In genomic region chr5:72133212-72133990, GRCh38 we compare ENCODE assay signal across 15 cellular contexts. TPM values are rescaled to one million over a fixed set of nuclear protein-coding genes. Genes with fewer than 3 reads are reported as not detected.
DNase-seq lines count a peak whose midpoint lies in the region; ATAC-seq and TF ChIP-seq lines count a peak whose summit lies in the region.
"Had no signal": no experiment of that assay in that cellular context is flagged by ENCODE, and none has a peak within 500 bp of the region (broad histone marks: within the 10 kb centered on the region; RNA-seq: fewer than 3 reads in every experiment).

No MANE protein-coding gene starts in this region.

- H3K9ac ChIP-seq in HCT116 (ENCODE audit: low read length): no peak overlapping the region

- no peak overlapping the region for H3K27ac ChIP-seq in HCT116 (ENCODE audit: low read depth, low read length)
- 0 out of 2 replicates have a peak overlapping the region, but pooled peaks have one; percentile 17 for H3K27ac ChIP-seq in WERI-Rb-1
- H3K27ac ChIP-seq: HL-60, left lung had no signal

- CTCF ChIA-PET in HCT116 (lab: Charles Lee): no interaction called here

- no peaks in the 10 kb centered on the region for H3K36me3 ChIP-seq in HCT116 (ENCODE audit: control insufficient read depth in 1 of 2, insufficient read depth in 2 of 2, low read length in 2 of 2)
- peaks cover 68% of the 10 kb centered on the region for H3K36me3 ChIP-seq in WERI-Rb-1
- H3K36me3 ChIP-seq: left lung had no signal

- no peak overlapping the region for H3K4me3 ChIP-seq in HCT116 (replicated peaks in 1 of 2; ENCODE audit: low read depth in 1 of 2, low read length in 2 of 2)
- H3K4me3 ChIP-seq in WERI-Rb-1 (ENCODE audit: low read depth, low read length): no peak overlapping the region
- no peak overlapping the region for H3K4me3 ChIP-seq in fibroblast of the aortic adventitia (ENCODE audit: low read depth, low read length)
- H3K4me3 ChIP-seq: left lung had no signal

- H2AFZ ChIP-seq in HCT116 (ENCODE audit: low read depth, low read length, poor library complexity, severe bottlenecking): no peak overlapping the region

- no peak overlapping the region for H3K4me2 ChIP-seq in HCT116 (ENCODE audit: low read length)

- TF ChIP-seq CTCF in HCT116 (IDR thresholded peaks at IDR 0.05 in 2 of 3, conservative IDR thresholded peaks at IDR 0.05 in 1 of 3; ENCODE audit: borderline replicate concordance in 1 of 3, insufficient read depth in 1 of 3, low read depth in 2 of 3, low read length in 2 of 3) (no peak), WERI-Rb-1 (IDR thresholded peaks at IDR 0.05; ENCODE audit: low read depth, low read length) (no peak), fibroblast of the aortic adventitia (IDR thresholded peaks at IDR 0.05; ENCODE audit: insufficient read depth, low read length) (no peak), type B pancreatic cell (conservative IDR thresholded peaks at IDR 0.05) (no peak)

- no peaks in the 10 kb centered on the region for H3K4me1 ChIP-seq in HCT116 (ENCODE audit: control insufficient read depth in 1 of 2, insufficient read depth in 2 of 2, low read length in 2 of 2)
- H3K4me1 ChIP-seq: left lung had no signal

- H3K4me1 Mint-ChIP-seq in type B pancreatic cell (ENCODE audit: unreplicated experiment): peaks cover 32% of the 10 kb centered on the region
- H3K4me1 Mint-ChIP-seq: naive B cell had no signal

- H3K79me2 ChIP-seq in HCT116 (ENCODE audit: insufficient read depth, low read length): no peaks in the 10 kb centered on the region

- BruUV-seq in HCT116 (replicated peaks; lab: Mats Ljungman, UMichigan): no TSS peak

- no peaks in the 10 kb centered on the region for H3K9me2 ChIP-seq in HCT116 (ENCODE audit: insufficient read depth)

- H3K27me3 Mint-ChIP-seq in type B pancreatic cell: no peaks in the 10 kb centered on the region

- RAD21 ChIA-PET in HCT116 (lab: Charles Lee; ENCODE audit: low non-redundant PET in 1 of 2, low total read pairs in 2 of 2, uncharacterized antibody in 2 of 2, unreplicated experiment in 2 of 2): no interaction called here

- DNase-seq in HCT116 (ENCODE audit: low read depth, low spot score) (no peak), WERI-Rb-1 (no peak), fibroblast of the aortic adventitia (ENCODE audit: low read depth) (peak; percentile 78), type B pancreatic cell (ENCODE audit: extremely low spot score, unreplicated experiment) (no peak), HuH-7 (ENCODE audit: low spot score) (no peak), NCI-H1436 (lab: John Stamatoyannopoulos, UW) (no peak), DMS153 treated with DMSO at 0.1 percent for 48 hours (lab: John Stamatoyannopoulos, UW; ENCODE audit: unreplicated experiment) (no peak)
- DNase-seq: activated CD8-positive, alpha-beta T cell treated with anti-CD3 and anti-CD28 coated beads for 36 hours; activated naive CD4-positive, alpha-beta T cell treated with anti-CD3 and anti-CD28 coated beads for 36 hours; COR-L47; left lung; naive B cell; RPMI8226; T-helper 9 cell had no signal

- peak overlapping the region; percentile 39 for H3K27ac Mint-ChIP-seq in type B pancreatic cell
- H3K27ac Mint-ChIP-seq: activated CD8-positive, alpha-beta T cell treated with anti-CD3 and anti-CD28 coated beads for 36 hours; activated naive CD4-positive, alpha-beta T cell treated with anti-CD3 and anti-CD28 coated beads for 36 hours; naive B cell had no signal

- no peaks in the 10 kb centered on the region for H4K20me1 ChIP-seq in HCT116 (ENCODE audit: insufficient read depth)

- no peak for TF ChIP-seq POLR2A in HCT116 (IDR thresholded peaks at IDR 0.05; ENCODE audit: borderline replicate concordance, extremely low read depth, insufficient read depth, insufficient read length)

- H3K4me3 Mint-ChIP-seq in type B pancreatic cell: no peak overlapping the region
- H3K4me3 Mint-ChIP-seq: activated CD8-positive, alpha-beta T cell treated with anti-CD3 and anti-CD28 coated beads for 36 hours; activated naive CD4-positive, alpha-beta T cell treated with anti-CD3 and anti-CD28 coated beads for 36 hours; naive B cell had no signal

- peaks cover 14% of the 10 kb centered on the region for H3K36me3 Mint-ChIP-seq in type B pancreatic cell
- H3K36me3 Mint-ChIP-seq: naive B cell had no signal

- ATAC-seq in HCT116: no peak
- ATAC-seq: activated CD8-positive, alpha-beta T cell treated with anti-CD3 and anti-CD28 coated beads for 36 hours; left lung had no signal

- intact Hi-C loops in HCT116 (cut with micrococcal nuclease): no loop called here

- no peak for TF ChIP-seq RAD21 in HCT116 (IDR thresholded peaks at IDR 0.05; ENCODE audit: low read depth)

- no peaks in the 10 kb centered on the region for H3K9me3 Mint-ChIP-seq in type B pancreatic cell
- H3K9me3 Mint-ChIP-seq: activated CD8-positive, alpha-beta T cell treated with anti-CD3 and anti-CD28 coated beads for 36 hours; activated naive CD4-positive, alpha-beta T cell treated with anti-CD3 and anti-CD28 coated beads for 36 hours had no signal

- H3K27me3 ChIP-seq in HCT116 (ENCODE audit: insufficient read depth, low read length) (no peaks in the 10 kb centered on the region), WERI-Rb-1 (ENCODE audit: insufficient read depth, low read depth, severe bottlenecking) (no peaks in the 10 kb centered on the region)
- H3K27me3 ChIP-seq: left lung had no signal

- H3K9me3 ChIP-seq in HCT116 (ENCODE audit: control insufficient read depth in 1 of 2, insufficient read depth in 1 of 2, low read depth in 1 of 2, low read length in 2 of 2) (no peaks in the 10 kb centered on the region), WERI-Rb-1 (ENCODE audit: severe bottlenecking) (no peaks in the 10 kb centered on the region)
- H3K9me3 ChIP-seq: left lung had no signal

- POLR2A ChIA-PET in HCT116 (lab: Charles Lee): no interaction called here

TF ChIP-seq in HCT116, 20 proteins besides CTCF, POLR2A, EP300 and RAD21:
- TF ChIP-seq FOSL1 (IDR thresholded peaks at IDR 0.05; ENCODE audit: low read depth) (peak; percentile 33; the same call in 1 of the 2 replicates), ZFX (IDR thresholded peaks at IDR 0.05) (0 out of 2 replicates have a peak, but pooled peaks have one; percentile 12), SRF (IDR thresholded peaks at IDR 0.05; ENCODE audit: low read depth) (no peak)

RNA-seq across cellular contexts. Expression of gene MAP1B, which starts 26.1 kb away (rescaled TPM):
- total RNA-seq in HCT116 (2021; ENCODE audit: unreplicated experiment) (8.9 TPM), fibroblast of the aortic adventitia (ENCODE audit: low replicate concordance) (130 and 401 TPM in 2 replicates), type B pancreatic cell (ENCODE audit: low replicate concordance) (66.2 and 124 TPM in 2 replicates)
- polyA plus RNA-seq in HCT116 (2012): 5.7 and 8.1 TPM in 2 replicates
